ENCODE assay signal across 1 cellular context in the genomic region with DNA sequence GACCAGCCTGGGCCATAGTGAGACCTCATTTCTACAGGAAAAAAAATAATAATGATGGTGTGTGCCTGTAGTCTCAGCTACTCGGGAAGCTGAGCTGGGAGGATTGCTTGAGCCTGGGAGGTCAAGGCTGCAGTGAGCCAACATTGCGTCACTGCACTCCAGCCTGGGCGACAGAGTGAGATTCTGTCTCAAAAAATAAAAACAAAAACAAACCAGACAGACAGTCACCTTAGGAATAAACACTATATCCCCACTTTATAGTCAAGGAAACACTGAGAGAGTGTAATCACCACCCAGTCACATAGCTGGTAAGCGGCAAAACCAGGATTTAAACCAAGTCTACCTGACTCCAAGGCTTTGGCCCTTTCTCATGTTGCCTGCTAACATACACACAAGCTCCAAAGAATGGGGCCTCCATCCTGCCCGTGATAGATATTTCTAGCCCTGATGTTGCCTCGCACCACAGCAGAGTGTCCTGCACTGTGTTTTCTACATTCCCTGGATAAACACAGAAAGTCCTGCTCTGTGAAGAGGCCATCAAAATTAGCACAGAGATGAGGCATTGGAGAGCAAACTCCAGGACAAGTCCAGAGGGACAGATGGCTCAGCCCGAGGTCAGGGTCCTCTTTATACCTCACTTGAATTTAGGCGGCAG.
TF ChIP-seq lines count a peak whose summit lies in the region.

No MANE protein-coding gene starts in this region.

TF ChIP-seq in HepG2, 621 proteins besides CTCF, POLR2A, EP300 and RAD21 (continued from another document and continues in another):
- TF ChIP-seq, protein P1, sequence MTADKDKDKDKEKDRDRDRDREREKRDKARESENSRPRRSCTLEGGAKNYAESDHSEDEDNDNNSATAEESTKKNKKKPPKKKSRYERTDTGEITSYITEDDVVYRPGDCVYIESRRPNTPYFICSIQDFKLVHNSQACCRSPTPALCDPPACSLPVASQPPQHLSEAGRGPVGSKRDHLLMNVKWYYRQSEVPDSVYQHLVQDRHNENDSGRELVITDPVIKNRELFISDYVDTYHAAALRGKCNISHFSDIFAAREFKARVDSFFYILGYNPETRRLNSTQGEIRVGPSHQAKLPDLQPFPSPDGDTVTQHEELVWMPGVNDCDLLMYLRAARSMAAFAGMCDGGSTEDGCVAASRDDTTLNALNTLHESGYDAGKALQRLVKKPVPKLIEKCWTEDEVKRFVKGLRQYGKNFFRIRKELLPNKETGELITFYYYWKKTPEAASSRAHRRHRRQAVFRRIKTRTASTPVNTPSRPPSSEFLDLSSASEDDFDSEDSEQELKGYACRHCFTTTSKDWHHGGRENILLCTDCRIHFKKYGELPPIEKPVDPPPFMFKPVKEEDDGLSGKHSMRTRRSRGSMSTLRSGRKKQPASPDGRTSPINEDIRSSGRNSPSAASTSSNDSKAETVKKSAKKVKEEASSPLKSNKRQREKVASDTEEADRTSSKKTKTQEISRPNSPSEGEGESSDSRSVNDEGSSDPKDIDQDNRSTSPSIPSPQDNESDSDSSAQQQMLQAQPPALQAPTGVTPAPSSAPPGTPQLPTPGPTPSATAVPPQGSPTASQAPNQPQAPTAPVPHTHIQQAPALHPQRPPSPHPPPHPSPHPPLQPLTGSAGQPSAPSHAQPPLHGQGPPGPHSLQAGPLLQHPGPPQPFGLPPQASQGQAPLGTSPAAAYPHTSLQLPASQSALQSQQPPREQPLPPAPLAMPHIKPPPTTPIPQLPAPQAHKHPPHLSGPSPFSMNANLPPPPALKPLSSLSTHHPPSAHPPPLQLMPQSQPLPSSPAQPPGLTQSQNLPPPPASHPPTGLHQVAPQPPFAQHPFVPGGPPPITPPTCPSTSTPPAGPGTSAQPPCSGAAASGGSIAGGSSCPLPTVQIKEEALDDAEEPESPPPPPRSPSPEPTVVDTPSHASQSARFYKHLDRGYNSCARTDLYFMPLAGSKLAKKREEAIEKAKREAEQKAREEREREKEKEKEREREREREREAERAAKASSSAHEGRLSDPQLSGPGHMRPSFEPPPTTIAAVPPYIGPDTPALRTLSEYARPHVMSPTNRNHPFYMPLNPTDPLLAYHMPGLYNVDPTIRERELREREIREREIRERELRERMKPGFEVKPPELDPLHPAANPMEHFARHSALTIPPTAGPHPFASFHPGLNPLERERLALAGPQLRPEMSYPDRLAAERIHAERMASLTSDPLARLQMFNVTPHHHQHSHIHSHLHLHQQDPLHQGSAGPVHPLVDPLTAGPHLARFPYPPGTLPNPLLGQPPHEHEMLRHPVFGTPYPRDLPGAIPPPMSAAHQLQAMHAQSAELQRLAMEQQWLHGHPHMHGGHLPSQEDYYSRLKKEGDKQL (CRISPR knock-in tag; IDR thresholded peaks at IDR 0.05; ENCODE audit: low read depth), result no peak
- TF ChIP-seq MED1 (CRISPR knock-in tag; IDR thresholded peaks at IDR 0.05) (no peak), ESRRA (CRISPR knock-in tag; IDR thresholded peaks at IDR 0.05; ENCODE audit: low read depth) (no peak), ZSCAN21 (CRISPR knock-in tag; IDR thresholded peaks at IDR 0.05; ENCODE audit: borderline replicate concordance) (0 out of 2 replicates have a peak, but pooled peaks have one; percentile 45), ZSCAN22 (CRISPR knock-in tag; IDR thresholded peaks at IDR 0.05) (no peak), PAXIP1 (CRISPR knock-in tag; conservative IDR thresholded peaks at IDR 0.05) (peak; percentile 52; the same call in 1 of the 2 replicates), RXRA (CRISPR knock-in tag; IDR thresholded peaks at IDR 0.05) (peak; percentile 76; the same call in 1 of the 2 replicates), EED (CRISPR knock-in tag; IDR thresholded peaks at IDR 0.05) (no peak), ZNF326 (CRISPR knock-in tag; IDR thresholded peaks at IDR 0.05; ENCODE audit: borderline replicate concordance) (no peak), ZNF10 (CRISPR knock-in tag; IDR thresholded peaks at IDR 0.05; ENCODE audit: borderline replicate concordance, low read depth) (no peak), KLF11 (CRISPR knock-in tag; IDR thresholded peaks at IDR 0.05) (no peak), ZNF891 (CRISPR knock-in tag; IDR thresholded peaks at IDR 0.05) (no peak), SATB2 (CRISPR knock-in tag; IDR thresholded peaks at IDR 0.05) (no peak), NCOR1 (IDR thresholded peaks at IDR 0.05; ENCODE audit: borderline replicate concordance, low read length) (no peak), ZNF354B (CRISPR knock-in tag; IDR thresholded peaks at IDR 0.05) (no peak), ZNF33B (CRISPR knock-in tag; IDR thresholded peaks at IDR 0.05) (no peak), MEIS2 (CRISPR knock-in tag; IDR thresholded peaks at IDR 0.05) (0 out of 2 replicates have a peak, but pooled peaks have one; percentile 35), MED8 (CRISPR knock-in tag; IDR thresholded peaks at IDR 0.05; ENCODE audit: insufficient replicate concordance) (no peak), GPN1 (CRISPR knock-in tag; IDR thresholded peaks at IDR 0.05; ENCODE audit: borderline replicate concordance) (no peak), TBL1XR1 (IDR thresholded peaks at IDR 0.05; ENCODE audit: borderline replicate concordance, low read length, partially characterized antibody) (peak; percentile 4), SYNCRIP (IDR thresholded peaks at IDR 0.05; ENCODE audit: insufficient read depth, low read depth, low read length) (no peak), UBTF (CRISPR knock-in tag; IDR thresholded peaks at IDR 0.05) (peak; percentile 39; the same call in 1 of the 2 replicates), ZMYM2 (CRISPR knock-in tag; IDR thresholded peaks at IDR 0.05) (no peak), ZNF550 (CRISPR knock-in tag; IDR thresholded peaks at IDR 0.05; ENCODE audit: borderline replicate concordance) (no peak), NR2F1 (CRISPR knock-in tag; IDR thresholded peaks at IDR 0.05) (peak; percentile 72 to 85), DNMT3B (CRISPR knock-in tag; conservative IDR thresholded peaks at IDR 0.05) (peak; percentile 70; the same call in 1 of the 2 replicates), ZNF577 (CRISPR knock-in tag; IDR thresholded peaks at IDR 0.05; ENCODE audit: borderline replicate concordance, low read depth) (no peak), HES4 (CRISPR knock-in tag; IDR thresholded peaks at IDR 0.05; ENCODE audit: borderline replicate concordance) (no peak), ZKSCAN8 (CRISPR knock-in tag; IDR thresholded peaks at IDR 0.05; ENCODE audit: borderline replicate concordance) (no peak), ZNF768 (CRISPR knock-in tag; IDR thresholded peaks at IDR 0.05) (no peak), USF2 (IDR thresholded peaks at IDR 0.05; ENCODE audit: low read depth, low read length) (no peak), USF2 (CRISPR knock-in tag; IDR thresholded peaks at IDR 0.05; ENCODE audit: borderline replicate concordance) (no peak), ZNF44 (CRISPR knock-in tag; IDR thresholded peaks at IDR 0.05) (no peak), MIER3 (CRISPR knock-in tag; IDR thresholded peaks at IDR 0.05; ENCODE audit: borderline replicate concordance) (0 out of 2 replicates have a peak, but pooled peaks have one; percentile 16), ZNF501 (CRISPR knock-in tag; IDR thresholded peaks at IDR 0.05) (peak; percentile 59; the same call in 1 of the 2 replicates), CHD2 (IDR thresholded peaks at IDR 0.05; ENCODE audit: low read depth, low read length) (no peak), HDAC6 (IDR thresholded peaks at IDR 0.05; ENCODE audit: low read depth, low read length) (no peak)
- TF ChIP-seq, protein P2, sequence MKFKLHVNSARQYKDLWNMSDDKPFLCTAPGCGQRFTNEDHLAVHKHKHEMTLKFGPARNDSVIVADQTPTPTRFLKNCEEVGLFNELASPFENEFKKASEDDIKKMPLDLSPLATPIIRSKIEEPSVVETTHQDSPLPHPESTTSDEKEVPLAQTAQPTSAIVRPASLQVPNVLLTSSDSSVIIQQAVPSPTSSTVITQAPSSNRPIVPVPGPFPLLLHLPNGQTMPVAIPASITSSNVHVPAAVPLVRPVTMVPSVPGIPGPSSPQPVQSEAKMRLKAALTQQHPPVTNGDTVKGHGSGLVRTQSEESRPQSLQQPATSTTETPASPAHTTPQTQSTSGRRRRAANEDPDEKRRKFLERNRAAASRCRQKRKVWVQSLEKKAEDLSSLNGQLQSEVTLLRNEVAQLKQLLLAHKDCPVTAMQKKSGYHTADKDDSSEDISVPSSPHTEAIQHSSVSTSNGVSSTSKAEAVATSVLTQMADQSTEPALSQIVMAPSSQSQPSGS (CRISPR knock-in tag; IDR thresholded peaks at IDR 0.05), result 0 out of 2 replicates have a peak, but pooled peaks have one; percentile 35
- TF ChIP-seq, protein P3, sequence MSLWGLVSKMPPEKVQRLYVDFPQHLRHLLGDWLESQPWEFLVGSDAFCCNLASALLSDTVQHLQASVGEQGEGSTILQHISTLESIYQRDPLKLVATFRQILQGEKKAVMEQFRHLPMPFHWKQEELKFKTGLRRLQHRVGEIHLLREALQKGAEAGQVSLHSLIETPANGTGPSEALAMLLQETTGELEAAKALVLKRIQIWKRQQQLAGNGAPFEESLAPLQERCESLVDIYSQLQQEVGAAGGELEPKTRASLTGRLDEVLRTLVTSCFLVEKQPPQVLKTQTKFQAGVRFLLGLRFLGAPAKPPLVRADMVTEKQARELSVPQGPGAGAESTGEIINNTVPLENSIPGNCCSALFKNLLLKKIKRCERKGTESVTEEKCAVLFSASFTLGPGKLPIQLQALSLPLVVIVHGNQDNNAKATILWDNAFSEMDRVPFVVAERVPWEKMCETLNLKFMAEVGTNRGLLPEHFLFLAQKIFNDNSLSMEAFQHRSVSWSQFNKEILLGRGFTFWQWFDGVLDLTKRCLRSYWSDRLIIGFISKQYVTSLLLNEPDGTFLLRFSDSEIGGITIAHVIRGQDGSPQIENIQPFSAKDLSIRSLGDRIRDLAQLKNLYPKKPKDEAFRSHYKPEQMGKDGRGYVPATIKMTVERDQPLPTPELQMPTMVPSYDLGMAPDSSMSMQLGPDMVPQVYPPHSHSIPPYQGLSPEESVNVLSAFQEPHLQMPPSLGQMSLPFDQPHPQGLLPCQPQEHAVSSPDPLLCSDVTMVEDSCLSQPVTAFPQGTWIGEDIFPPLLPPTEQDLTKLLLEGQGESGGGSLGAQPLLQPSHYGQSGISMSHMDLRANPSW (CRISPR knock-in tag; IDR thresholded peaks at IDR 0.05; ENCODE audit: borderline replicate concordance), result no peak
- TF ChIP-seq, protein P4, sequence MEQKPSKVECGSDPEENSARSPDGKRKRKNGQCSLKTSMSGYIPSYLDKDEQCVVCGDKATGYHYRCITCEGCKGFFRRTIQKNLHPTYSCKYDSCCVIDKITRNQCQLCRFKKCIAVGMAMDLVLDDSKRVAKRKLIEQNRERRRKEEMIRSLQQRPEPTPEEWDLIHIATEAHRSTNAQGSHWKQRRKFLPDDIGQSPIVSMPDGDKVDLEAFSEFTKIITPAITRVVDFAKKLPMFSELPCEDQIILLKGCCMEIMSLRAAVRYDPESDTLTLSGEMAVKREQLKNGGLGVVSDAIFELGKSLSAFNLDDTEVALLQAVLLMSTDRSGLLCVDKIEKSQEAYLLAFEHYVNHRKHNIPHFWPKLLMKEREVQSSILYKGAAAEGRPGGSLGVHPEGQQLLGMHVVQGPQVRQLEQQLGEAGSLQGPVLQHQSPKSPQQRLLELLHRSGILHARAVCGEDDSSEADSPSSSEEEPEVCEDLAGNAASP (CRISPR knock-in tag; IDR thresholded peaks at IDR 0.05; ENCODE audit: borderline replicate concordance), result peak; percentile 75; the same call in 1 of the 2 replicates
